Comparison of ENCODE assay signal across 16 cellular contexts in the genomic region with DNA sequence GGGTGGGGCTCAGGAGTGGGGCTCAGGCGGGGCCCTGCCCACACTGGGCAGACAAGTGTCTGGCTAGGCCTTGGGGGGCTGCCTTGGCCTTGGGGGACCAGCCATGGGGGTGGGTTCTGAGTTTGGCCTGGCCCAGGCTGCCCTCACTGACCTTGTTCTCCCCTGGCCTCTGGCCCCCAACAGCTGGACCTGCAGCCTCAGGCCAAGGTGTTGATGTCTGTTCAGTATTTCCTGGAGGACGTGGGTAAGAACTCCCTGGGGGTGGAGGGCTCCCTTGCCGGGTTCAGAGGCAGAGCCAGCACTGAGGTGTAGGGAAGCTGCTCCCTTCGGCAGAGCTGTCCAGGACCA. TPM values are rescaled to one million over a fixed set of nuclear protein-coding genes. Genes with fewer than 3 reads are reported as not detected.
DNase-seq lines count a peak whose midpoint lies in the region; ATAC-seq and TF ChIP-seq lines count a peak whose summit lies in the region.
"Had no signal": no experiment of that assay in that cellular context is flagged by ENCODE, and none has a peak within 500 bp of the region (broad histone marks: within the 10 kb centered on the region; RNA-seq: fewer than 3 reads in every experiment).

No MANE protein-coding gene starts in this region.

- 100% methylated on average over 3 of the region's 4 CpGs for WGBS in mammary epithelial cell (ENCODE audit: low coverage, missing lambda C conversion rate)

- DNase-seq in activated T-cell treated with anti-CD3 and anti-CD28 coated beads, Interleukin-2, amount 50 U/mL, for 4 hours, result no peak
- no peak for DNase-seq in left cardiac atrium
- no peak for DNase-seq in mammary epithelial cell
- no peak for DNase-seq in SW480 (ENCODE audit: low spot score)
- DNase-seq: activated CD4-positive, alpha-beta T cell treated with anti-CD3 and anti-CD28 coated beads, Interleukin-2, amount 50 U/mL, for 48 hours; DMS53; left ventricle myocardium superior; naive thymus-derived CD4-positive, alpha-beta T cell; NCI-H446 treated with DMSO at 0.1 percent for 48 hours; stimulated activated CD4-positive, alpha-beta T cell treated with anti-CD3 and anti-CD28 coated beads, Interleukin-15, amount 100 ng/mL, for 24 hours had no signal

- ATAC-seq in GM18498 (IDR thresholded peaks at IDR 0.05; ENCODE audit: unreplicated experiment) (peak; percentile 19), GM19467 (IDR thresholded peaks at IDR 0.05; ENCODE audit: unreplicated experiment) (peak; percentile 12), HG02943 (IDR thresholded peaks at IDR 0.05; ENCODE audit: low read depth, unreplicated experiment) (peak; percentile 6), left cardiac atrium (no peak)
- no peak for ATAC-seq in activated T-cell treated with anti-CD3 and anti-CD28 coated beads, Interleukin-2, amount 50 U/mL, for 4 hours

- intact Hi-C loops in left cardiac atrium (cut with DNase I), result no loop called here
- intact Hi-C loops in mammary epithelial cell (cut with micrococcal nuclease), result no loop called here

- H3K4me3 Mint-ChIP-seq in activated T-cell treated with anti-CD3 and anti-CD28 coated beads, Interleukin-2, amount 50 U/mL, for 4 hours, result no peak overlapping the region
- H3K4me3 Mint-ChIP-seq: naive thymus-derived CD4-positive, alpha-beta T cell had no signal

- H2AFZ ChIP-seq in OCI-LY1 (ENCODE audit: low read length) (no peak overlapping the region), mammary epithelial cell (ENCODE audit: low read depth, low read length) (no peak overlapping the region)

- no TSS peak for BruUV-seq in mammary epithelial cell (replicated peaks; lab: Mats Ljungman, UMichigan)

- H3F3A ChIP-seq in OCI-LY1 (ENCODE audit: insufficient read depth, low read length), result no peaks in the 10 kb centered on the region

- no peak overlapping the region for H3K4me2 ChIP-seq in OCI-LY1 (ENCODE audit: low read length)
- no peak overlapping the region for H3K4me2 ChIP-seq in mammary epithelial cell (ENCODE audit: insufficient read depth, low read depth, low read length)

- H3K9me2 ChIP-seq in OCI-LY1 (ENCODE audit: low read depth, low read length), result no peaks in the 10 kb centered on the region

- H3K36me3 ChIP-seq in OCI-LY1 (ENCODE audit: insufficient read depth, low read length) (no peaks in the 10 kb centered on the region), mammary epithelial cell (ENCODE audit: insufficient read depth, low read length) (peaks cover 18% of the 10 kb centered on the region)

- no peaks in the 10 kb centered on the region for H3K4me1 Mint-ChIP-seq in activated T-cell treated with anti-CD3 and anti-CD28 coated beads, Interleukin-2, amount 50 U/mL, for 4 hours (ENCODE audit: low read depth)

- peaks cover 24% of the 10 kb centered on the region for H3K36me3 Mint-ChIP-seq in activated T-cell treated with anti-CD3 and anti-CD28 coated beads, Interleukin-2, amount 50 U/mL, for 4 hours (ENCODE audit: insufficient read depth)

- H3K27me3 ChIP-seq in OCI-LY1 (ENCODE audit: insufficient read depth, low read length) (no peaks in the 10 kb centered on the region), mammary epithelial cell (ENCODE audit: insufficient read depth, low read length) (no peaks in the 10 kb centered on the region)
- H3K27me3 ChIP-seq: tibial nerve had no signal

- in situ Hi-C loops in mammary epithelial cell (cut with MboI; ENCODE audit: low sequenced_read_pairs in 2 of 2), result no loop called here

- H3K4me1 ChIP-seq in OCI-LY1 (ENCODE audit: insufficient read depth, low read length, severe bottlenecking), result peaks cover 19% of the 10 kb centered on the region
- H3K4me1 ChIP-seq in mammary epithelial cell (ENCODE audit: insufficient read depth, low read length), result peaks cover 7% of the 10 kb centered on the region

- H3K27me3 Mint-ChIP-seq in activated T-cell treated with anti-CD3 and anti-CD28 coated beads, Interleukin-2, amount 50 U/mL, for 4 hours (ENCODE audit: low read depth), result no peaks in the 10 kb centered on the region
- H3K27me3 Mint-ChIP-seq: naive thymus-derived CD4-positive, alpha-beta T cell had no signal

- H3K4me3 ChIP-seq in OCI-LY1 (ENCODE audit: low read depth, low read length, poor library complexity, severe bottlenecking), result no peak overlapping the region
- H3K4me3 ChIP-seq in mammary epithelial cell (replicated peaks in 1 of 3; ENCODE audit: insufficient read depth in 1 of 3, low read depth in 2 of 3, low read length in 3 of 3), result no peak overlapping the region
- H3K4me3 ChIP-seq: tibial nerve had no signal

- CTCF ChIA-PET in mammary epithelial cell (lab: Charles Lee; ENCODE audit: low non-redundant PET), result no interaction called here

- H3K9ac ChIP-seq in OCI-LY1 (ENCODE audit: low read length) (no peak overlapping the region), mammary epithelial cell (ENCODE audit: insufficient read depth, low read length) (no peak overlapping the region)

- H4K20me1 ChIP-seq in OCI-LY1 (ENCODE audit: insufficient read depth, low read length) (no peaks in the 10 kb centered on the region), mammary epithelial cell (ENCODE audit: insufficient read depth, low read length) (no peaks in the 10 kb centered on the region)

- dilution Hi-C loops in mammary epithelial cell (cut with HindIII; ENCODE audit: low sequenced_read_pairs), result no loop called here

- no peaks in the 10 kb centered on the region for H3K9me3 ChIP-seq in OCI-LY1 (ENCODE audit: low read length)
- no peaks in the 10 kb centered on the region for H3K9me3 ChIP-seq in mammary epithelial cell (replicated peaks; ENCODE audit: insufficient read depth, low read length)
- H3K9me3 ChIP-seq: tibial nerve had no signal

- H3K79me2 ChIP-seq in OCI-LY1 (ENCODE audit: insufficient read depth, low read length) (no peaks in the 10 kb centered on the region), mammary epithelial cell (ENCODE audit: insufficient read depth, low read length) (peaks cover 13% of the 10 kb centered on the region)

- TF ChIP-seq CTCF in OCI-LY1 (IDR thresholded peaks at IDR 0.05; ENCODE audit: low read length) (no peak), mammary epithelial cell (conservative IDR thresholded peaks at IDR 0.05 in 1 of 2, IDR thresholded peaks at IDR 0.05 in 1 of 2; ENCODE audit: extremely low read depth in 1 of 2, insufficient read depth in 1 of 2, low read depth in 1 of 2, low read length in 2 of 2) (no peak)

- H3K9me3 Mint-ChIP-seq in activated T-cell treated with anti-CD3 and anti-CD28 coated beads, Interleukin-2, amount 50 U/mL, for 4 hours, result no peaks in the 10 kb centered on the region
- H3K9me3 Mint-ChIP-seq: activated T-helper 2 cell treated with anti-CD3 and anti-CD28 coated beads, Interferon-gamma antibody, Interleukin-2, Interleukin-4, amounts not matched to agents 10 μg/mL and 5 μg/mL and 100 μg/mL, durations not matched to agents 14 hours and 24 hours and 36 hours; naive thymus-derived CD4-positive, alpha-beta T cell had no signal

- H3K27ac ChIP-seq in OCI-LY1 (ENCODE audit: low read depth, low read length, poor library complexity, severe bottlenecking) (peak overlapping the region; percentile 75), mammary epithelial cell (ENCODE audit: insufficient read depth, low read depth, low read length) (no peak overlapping the region)

RNA-seq across cellular contexts. Expression of gene PRKCD, which starts 20.0 kb away (rescaled TPM):
- total RNA-seq in activated T-cell treated with anti-CD3 and anti-CD28 coated beads, Interleukin-2, amount 50 U/mL, for 4 hours, result 10 to 100 TPM; 15.7 to 24.3 (median 19.1) TPM
- 10 to 100 TPM; 31.3 to 31.5 TPM for total RNA-seq in left cardiac atrium
- 10 to 100 TPM in 1 of 2 donors, 1 to 10 TPM in 1; 6.2 to 37.2 TPM for total RNA-seq in mammary epithelial cell
- polyA plus RNA-seq in mammary epithelial cell, result 60.1 TPM
- polyA minus RNA-seq in mammary epithelial cell, result 39.5 TPM

RNA-seq across cellular contexts. Expression of gene RFT1, which starts 50.8 kb away (rescaled TPM):
- total RNA-seq in activated T-cell treated with anti-CD3 and anti-CD28 coated beads, Interleukin-2, amount 50 U/mL, for 4 hours, result 10 to 100 TPM; 43.6 to 45.1 (median 44.3) TPM
- total RNA-seq in left cardiac atrium, result 10 to 100 TPM; 11.8 to 12.6 TPM
- 10 to 100 TPM; 15.2 to 29.3 TPM for total RNA-seq in mammary epithelial cell
- polyA plus RNA-seq in mammary epithelial cell, result 23.4 TPM
- 52.3 TPM for polyA minus RNA-seq in mammary epithelial cell

Comparison
In these comparisons a context has a peak if more than half of its experiments do, and no peak if none do; other contexts are left out.
1. ATAC-seq: peak in GM18498 (single experiment), GM19467 (single experiment) and HG02943 (single experiment); none in activated T-cell treated with anti-CD3 and anti-CD28 coated beads, Interleukin-2, amount 50 U/mL, for 4 hours (0 of 2) and left cardiac atrium (0 of 2).